Comparison of ENCODE assay signal across 15 cellular contexts in genomic region chr2:20108655-20109396, GRCh38. TPM values are rescaled to one million over a fixed set of nuclear protein-coding genes. Genes with fewer than 3 reads are reported as not detected.
DNase-seq lines count a peak whose midpoint lies in the region; TF ChIP-seq lines count a peak whose summit lies in the region.
"Had no signal": no experiment of that assay in that cellular context is flagged by ENCODE, and none has a peak within 500 bp of the region (broad histone marks: within the 10 kb centered on the region; RNA-seq: fewer than 3 reads in every experiment).

No MANE protein-coding gene starts in this region.

- WGBS in liver: 61% methylated on average over 5 of the region's 5 CpGs
- WGBS in testis, 2 donors: 92 to 97% methylated on average over 5 of the region's 5 CpGs

- DNase-seq in CD1c-positive myeloid dendritic cell (ENCODE audit: extremely low spot score): peak; percentile 12
- no peak for DNase-seq in Karpas-422
- DNase-seq in cardiac fibroblast (ENCODE audit: low read depth in 2 of 2): peak; percentile 26 to 64
- DNase-seq in testis: no peak
- no peak for DNase-seq in KG1 (lab: John Stamatoyannopoulos, UW)
- DNase-seq in posterior vena cava (ENCODE audit: low spot score): no peak
- no peak for DNase-seq in SK-N-DZ (ENCODE audit: low spot score)
- DNase-seq: activated CD4-positive, alpha-beta T cell treated with anti-CD3 and anti-CD28 coated beads for 36 hours; activated T-cell treated with anti-CD3 and anti-CD28 coated beads, Interleukin-2, amount 50 U/mL, for 24 hours; amygdala; NCI-H1436; stimulated activated CD4-positive, alpha-beta T cell treated with anti-CD3 and anti-CD28 coated beads, Interleukin-15, amount 100 ng/mL, for 24 hours had no signal

- TF ChIP-seq RAD21 in liver (IDR thresholded peaks at IDR 0.05): no peak

- H3K9me2 ChIP-seq in Karpas-422 (replicated peaks; ENCODE audit: insufficient read depth, low read length): no peaks in the 10 kb centered on the region

- H3K9ac ChIP-seq in Karpas-422 (ENCODE audit: low read length) (no peak overlapping the region), liver (ENCODE audit: low read depth in 1 of 2, low read length in 2 of 2) (no peak overlapping the region)
- H3K9ac ChIP-seq: parathyroid adenoma had no signal

- H3K36me3 ChIP-seq in Karpas-422 (ENCODE audit: insufficient read depth, low read length): no peaks in the 10 kb centered on the region
- no peaks in the 10 kb centered on the region for H3K36me3 ChIP-seq in liver (ENCODE audit: control insufficient read depth in 4 of 4, insufficient read depth in 3 of 4, low read depth in 1 of 4, low read length in 3 of 4)
- no peaks in the 10 kb centered on the region for H3K36me3 ChIP-seq in testis (ENCODE audit: low read depth, missing control alignments)
- H3K36me3 ChIP-seq: gastroesophageal sphincter had no signal

- H3K27ac ChIP-seq in Karpas-422 (ENCODE audit: low read length): no peak overlapping the region
- H3K27ac ChIP-seq in liver (ENCODE audit: low read depth in 1 of 2, low read length in 2 of 2): peak overlapping the region in 1 of 2 donors; percentile 20
- no peak overlapping the region for H3K27ac ChIP-seq in testis
- H3K27ac ChIP-seq: gastroesophageal sphincter, parathyroid adenoma had no signal

- H3K4me2 ChIP-seq in Karpas-422 (ENCODE audit: low read depth, low read length, poor library complexity, severe bottlenecking): no peak overlapping the region

- no peak for TF ChIP-seq CTCF in cardiac fibroblast (IDR thresholded peaks at IDR 0.05; ENCODE audit: low read depth, low read length)
- TF ChIP-seq CTCF in liver (IDR thresholded peaks at IDR 0.05; ENCODE audit: low read depth, low read length, missing input control): no peak
- TF ChIP-seq CTCF in testis (IDR thresholded peaks at IDR 0.05): no peak

- H3K27me3 ChIP-seq in Karpas-422 (ENCODE audit: low read length) (no peaks in the 10 kb centered on the region), liver (ENCODE audit: control insufficient read depth in 4 of 4, insufficient read depth in 4 of 4, low read length in 3 of 4) (no peaks in the 10 kb centered on the region), testis (no peaks in the 10 kb centered on the region)

- H3K4me3 ChIP-seq in Karpas-422 (ENCODE audit: low read length) (no peak overlapping the region), cardiac fibroblast (replicated peaks in 1 of 2; ENCODE audit: low read depth in 2 of 2, low read length in 2 of 2) (no peak overlapping the region), liver (ENCODE audit: low read depth in 1 of 3, low read length in 3 of 3) (no peak overlapping the region), testis (no peak overlapping the region)
- H3K4me3 ChIP-seq: gastroesophageal sphincter had no signal

- H4K20me1 ChIP-seq in Karpas-422 (ENCODE audit: insufficient read depth, low read depth, low read length): no peaks in the 10 kb centered on the region

- H3K4me1 ChIP-seq in Karpas-422 (ENCODE audit: low read length) (peaks cover 46% of the 10 kb centered on the region), liver (ENCODE audit: control insufficient read depth in 4 of 4, insufficient read depth in 4 of 4, low read length in 3 of 4) (peaks cover 5 to 13% (median 7%) of the 10 kb centered on the region in 4 donors), testis (no peaks in the 10 kb centered on the region)
- H3K4me1 ChIP-seq: parathyroid adenoma had no signal

- H3K9me3 ChIP-seq in Karpas-422 (ENCODE audit: low read length): no peaks in the 10 kb centered on the region
- H3K9me3 ChIP-seq in liver (ENCODE audit: control insufficient read depth in 4 of 4, low read length in 3 of 4): no peaks in the 10 kb centered on the region
- H3K9me3 ChIP-seq in testis: no peaks in the 10 kb centered on the region

- H2AFZ ChIP-seq in Karpas-422 (ENCODE audit: low read length): peak overlapping the region; percentile 84; the same call in 1 of the 2 replicates
- H2AFZ ChIP-seq: parathyroid adenoma had no signal

- intact Hi-C loops in testis (cut with DNase I; ENCODE audit: low total_unique reads) (no loop called here), posterior vena cava (cut with DNase I) (no loop called here)

- no peaks in the 10 kb centered on the region for H3K79me2 ChIP-seq in Karpas-422 (ENCODE audit: low read length)
- H3K79me2 ChIP-seq: parathyroid adenoma had no signal

- no peak for TF ChIP-seq POLR2A in testis (IDR thresholded peaks at IDR 0.05)

TF ChIP-seq in liver, 16 proteins besides CTCF, POLR2A, EP300 and RAD21:
- TF ChIP-seq FOXA1 (IDR thresholded peaks at IDR 0.05) (no peak), TAF1 (conservative IDR thresholded peaks at IDR 0.05) (no peak), REST (IDR thresholded peaks at IDR 0.05) (peak; percentile 21), EGR1 (IDR thresholded peaks at IDR 0.05; ENCODE audit: low read depth in 2 of 2) (no peak), JUND (IDR thresholded peaks at IDR 0.05) (peak in 1 of 2 donors; percentile 67), HNF4A (conservative IDR thresholded peaks at IDR 0.05) (peak; percentile 48 to 74), YY1 (IDR thresholded peaks at IDR 0.05) (peak; percentile 69), NR2F2 (IDR thresholded peaks at IDR 0.05) (no peak), FOXA2 (IDR thresholded peaks at IDR 0.05) (peak; percentile 50), MAX (IDR thresholded peaks at IDR 0.05) (no peak), ATF3 (IDR thresholded peaks at IDR 0.05) (no peak), HNF4G (IDR thresholded peaks at IDR 0.05) (peak; percentile 29), ZBTB33 (IDR thresholded peaks at IDR 0.05) (no peak), SP1 (IDR thresholded peaks at IDR 0.05) (peak; percentile 20), RXRA (IDR thresholded peaks at IDR 0.05) (peak in 1 of 2 donors; percentile 66), GABPA (IDR thresholded peaks at IDR 0.05 in 1 of 2, conservative IDR thresholded peaks at IDR 0.05 in 1 of 2) (no peak)

RNA-seq across cellular contexts. Expression of gene LAPTM4A, which starts 57.4 kb away (rescaled TPM):
- 11.7 and 37.2 TPM in 2 replicates for total RNA-seq in Karpas-422 (2014; rRNA removed; shearing (Covaris generic); ENCODE audit: low replicate concordance)
- total RNA-seq in liver (100 to 1,000 TPM in 1 of 2 donors, 10 to 100 TPM in 1; 69.1 to 115 TPM), testis (100 to 1,000 TPM; 331 to 431 TPM), posterior vena cava (100 to 1,000 TPM; 199 to 230 TPM)
- polyA plus RNA-seq in liver (100 to 1,000 TPM; 129 to 183 TPM), testis (ENCODE audit: insufficient read depth, low read depth, low replicate concordance) (712 TPM)
- polyA plus RNA-seq in SK-N-DZ (2014; cell fraction: cytosol; rRNA removed): 49.3 and 50.3 TPM in 2 replicates
- polyA plus RNA-seq in SK-N-DZ (2014; cell fraction: nucleus; rRNA removed): 24.4 and 25.4 TPM in 2 replicates

Comparison
In these comparisons a context has a peak if more than half of its experiments do, and no peak if none do; other contexts are left out.
1. DNase-seq: peak in CD1c-positive myeloid dendritic cell (single experiment) and cardiac fibroblast (2 of 2); none in Karpas-422 (single experiment), testis (single experiment), KG1 (single experiment), posterior vena cava (single experiment) and SK-N-DZ (single experiment).